Comparison of ENCODE assay signal across 1 cellular context in genomic region chr19:57527136-57527881, GRCh38.
TF ChIP-seq lines count a peak whose summit lies in the region.

Gene ZNF549 (plus strand): TSS chr19:57527356. CDS start chr19:57527574, 218 bp downstream.

TF ChIP-seq in HEK293, 187 proteins besides CTCF, POLR2A, EP300 and RAD21 (continued from another document and continues in another):
- TF ChIP-seq ZSCAN30 (tag by site-specific recombination; IDR thresholded peaks at IDR 0.05): peak; percentile 58; the same call in 1 of the 2 replicates
- no peak for TF ChIP-seq ZNF544 (tag by site-specific recombination; IDR thresholded peaks at IDR 0.05)
- peak; percentile 87 for TF ChIP-seq ZNF449 (tag by site-specific recombination; IDR thresholded peaks at IDR 0.05)
- TF ChIP-seq ZBTB6 (tag by site-specific recombination; IDR thresholded peaks at IDR 0.05): peak; percentile 76
- no peak for TF ChIP-seq ZBTB10 (tag by site-specific recombination; IDR thresholded peaks at IDR 0.05)
- no peak for TF ChIP-seq ZNF292 (tag by site-specific recombination; IDR thresholded peaks at IDR 0.05; ENCODE audit: borderline replicate concordance, low read depth)
- TF ChIP-seq ZNF48 (tag by site-specific recombination; IDR thresholded peaks at IDR 0.05): no peak
- TF ChIP-seq ZNF416 (tag by site-specific recombination; IDR thresholded peaks at IDR 0.05): no peak
- TF ChIP-seq ZNF585B (tag by site-specific recombination; IDR thresholded peaks at IDR 0.05): no peak
- peak; percentile 58 for TF ChIP-seq PATZ1 (tag by site-specific recombination; IDR thresholded peaks at IDR 0.05)
- no peak for TF ChIP-seq ZBTB7A (tag by site-specific recombination; IDR thresholded peaks at IDR 0.05; ENCODE audit: low read depth)
- no peak for TF ChIP-seq ZNF571 (tag by site-specific recombination; IDR thresholded peaks at IDR 0.05)
- no peak for TF ChIP-seq ZNF792 (tag by site-specific recombination; IDR thresholded peaks at IDR 0.05)
- TF ChIP-seq ZNF404 (tag by site-specific recombination; IDR thresholded peaks at IDR 0.05): no peak
- TF ChIP-seq YY2 (tag by site-specific recombination; IDR thresholded peaks at IDR 0.05): no peak
- TF ChIP-seq ZNF785 (tag by site-specific recombination; IDR thresholded peaks at IDR 0.05): no peak
- no peak for TF ChIP-seq ZNF596 (tag by site-specific recombination; IDR thresholded peaks at IDR 0.05)
- no peak; the same call in 1 of the 2 replicates for TF ChIP-seq ZSCAN4 (tag by site-specific recombination; IDR thresholded peaks at IDR 0.05)
- TF ChIP-seq ZNF510 (tag by site-specific recombination; IDR thresholded peaks at IDR 0.05; ENCODE audit: insufficient replicate concordance): no peak
- TF ChIP-seq HOXA7 (CRISPR knock-in tag; IDR thresholded peaks at IDR 0.05; ENCODE audit: borderline replicate concordance): no peak
- peak; percentile 86 for TF ChIP-seq KLF8 (tag by site-specific recombination; IDR thresholded peaks at IDR 0.05)
- no peak for TF ChIP-seq ZNF521 (tag by site-specific recombination; IDR thresholded peaks at IDR 0.05)
- no peak for TF ChIP-seq ZNF777 (tag by site-specific recombination; IDR thresholded peaks at IDR 0.05; ENCODE audit: borderline replicate concordance)
- TF ChIP-seq GLI4 (tag by site-specific recombination; IDR thresholded peaks at IDR 0.05): no peak
- TF ChIP-seq ZNF610 (tag by site-specific recombination; IDR thresholded peaks at IDR 0.05; ENCODE audit: borderline replicate concordance): peak; percentile 51; the same call in 1 of the 2 replicates
- TF ChIP-seq ZSCAN18 (tag by site-specific recombination; IDR thresholded peaks at IDR 0.05): no peak
- TF ChIP-seq ZNF677 (tag by site-specific recombination; IDR thresholded peaks at IDR 0.05): no peak
- TF ChIP-seq ZNF18 (tag by site-specific recombination; IDR thresholded peaks at IDR 0.05): no peak
- no peak for TF ChIP-seq ZSCAN23 (tag by site-specific recombination; IDR thresholded peaks at IDR 0.05)
- TF ChIP-seq ZNF350 (tag by site-specific recombination; IDR thresholded peaks at IDR 0.05): peak; percentile 76
- TF ChIP-seq ZNF280C (tag by site-specific recombination; IDR thresholded peaks at IDR 0.05): no peak
- no peak for TF ChIP-seq ZNF654 (tag by site-specific recombination; IDR thresholded peaks at IDR 0.05; ENCODE audit: low read depth)
- TF ChIP-seq GLIS1 (tag by site-specific recombination; IDR thresholded peaks at IDR 0.05): peak; percentile 47; the same call in 1 of the 2 replicates
- TF ChIP-seq ZNF398 (tag by site-specific recombination; IDR thresholded peaks at IDR 0.05): no peak
- TF ChIP-seq ZBTB21 (tag by site-specific recombination; IDR thresholded peaks at IDR 0.05): peak; percentile 87
- 0 out of 2 replicates have a peak, but pooled peaks have one; percentile 26 for TF ChIP-seq EGR2 (tag by site-specific recombination; IDR thresholded peaks at IDR 0.05; ENCODE audit: low read depth)
- peak; percentile 89 for TF ChIP-seq SP2 (tag by site-specific recombination; IDR thresholded peaks at IDR 0.05)
- no peak for TF ChIP-seq ZNF140 (tag by site-specific recombination; IDR thresholded peaks at IDR 0.05)
- peak; percentile 70 for TF ChIP-seq SP3 (tag by site-specific recombination; IDR thresholded peaks at IDR 0.05)
- TF ChIP-seq BCL11A (tag by site-specific recombination; IDR thresholded peaks at IDR 0.05; ENCODE audit: low read depth): no peak
- TF ChIP-seq ELK4 (IDR thresholded peaks at IDR 0.05; ENCODE audit: borderline replicate concordance, low read depth, low read length): peak; percentile 46; the same call in 1 of the 2 replicates
